ENCODE assay signal across 7 cellular contexts in the genomic region with DNA sequence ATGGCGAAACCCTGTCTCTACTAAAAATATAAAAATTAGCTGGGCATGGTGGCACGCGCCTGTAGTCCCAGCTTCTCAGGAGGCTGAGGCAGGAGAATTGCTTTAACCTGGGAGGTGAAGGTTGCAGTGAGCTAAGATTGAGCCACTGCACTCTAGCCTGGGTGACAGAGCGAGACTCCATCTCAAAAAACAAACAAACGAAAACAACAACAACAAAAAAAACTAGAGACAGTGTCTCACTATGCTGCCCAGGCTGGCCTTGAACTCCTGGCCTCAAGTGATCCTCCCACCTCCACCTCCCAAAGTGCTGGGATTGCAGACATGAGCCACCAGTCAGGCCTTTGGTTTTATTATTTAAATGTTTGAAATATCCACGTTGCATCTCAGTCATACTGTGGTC. TPM values are rescaled to one million over a fixed set of nuclear protein-coding genes. Genes with fewer than 3 reads are reported as not detected.
DNase-seq lines count a peak whose midpoint lies in the region; ATAC-seq, FAIRE-seq and TF ChIP-seq lines count a peak whose summit lies in the region.
"Not testable (repeated sequence)": the region's sequence is repeated elsewhere in the genome, so short reads cannot be mapped to it uniquely, and the experiment has no call there.

No MANE protein-coding gene starts in this region.

- not testable (repeated sequence) for H3K9me2 ChIP-seq in Loucy (replicated peaks; ENCODE audit: low read depth, low read length)

- not testable (repeated sequence) for H3F3A ChIP-seq in Loucy (ENCODE audit: low read depth); smooth muscle cell (ENCODE audit: low read depth)

- TF ChIP-seq RAD21 in GM12878 (IDR thresholded peaks at IDR 0.05; ENCODE audit: insufficient read depth, low read depth, low read length): not testable (repeated sequence)

- SMC1A ChIA-PET in GM12878 (lab: Charles Lee; ENCODE audit: uncharacterized antibody, unreplicated experiment): interaction anchor here (0.8 to 3.3 kb wide), 9 partner anchors 17 to 53 kb away, joined by 3 to 14 read pairs (median 3); no protein-coding TSS in a partner anchor

- not testable (repeated sequence) for H3K9me3 Mint-ChIP-seq in CD4-positive, alpha-beta T cell; neural crest cell
- H3K9me3 Mint-ChIP-seq in glutamatergic neuron (ENCODE audit: unreplicated experiment): peaks cover 19% of the 10 kb centered on the region

- H3K4me1 Mint-ChIP-seq in CD4-positive, alpha-beta T cell (ENCODE audit: low read depth): peaks cover 74% of the 10 kb centered on the region
- H3K4me1 Mint-ChIP-seq in glutamatergic neuron (ENCODE audit: low read depth, unreplicated experiment): peaks cover 44% of the 10 kb centered on the region
- H3K4me1 Mint-ChIP-seq in neural crest cell: peaks cover 43% of the 10 kb centered on the region

- H4K20me1 ChIP-seq in Loucy (ENCODE audit: insufficient read depth, low read length, poor library complexity, severe bottlenecking) (peaks cover 60% of the 10 kb centered on the region), smooth muscle cell (ENCODE audit: low read depth) (peaks cover 75% of the 10 kb centered on the region)
- not testable (repeated sequence) for H4K20me1 ChIP-seq in GM12878 (ENCODE audit: control insufficient read depth, insufficient read depth)

- WGBS in GM12878 (ENCODE audit: insufficient coverage, insufficient replicate concordance, low lambda C conversion rate, missing lambda C conversion rate): 80% methylated on average over 6 of the region's 6 CpGs
- WGBS in smooth muscle cell (ENCODE audit: low lambda C conversion rate): 93% methylated on average over 6 of the region's 6 CpGs

- BruUV-seq in GM12878 (replicated peaks; lab: Mats Ljungman, UMichigan): not testable (repeated sequence)

- POLR2A ChIA-PET in CD4-positive, alpha-beta T cell (lab: Charles Lee): interaction anchor here (0.8 to 13.4 kb wide), 3 partner anchors 27 to 93 kb away, joined by 3 to 311 read pairs (median 5); partner anchors contain the start of genes NMB and SEC11A
- POLR2A ChIA-PET in GM12878 (lab: Charles Lee): interaction anchor here (0.6 to 1.6 kb wide), 3 partner anchors 17 to 36 kb away, joined by 3 to 9 read pairs (median 7); partner anchors contain the start of gene SEC11A

- H3K9ac ChIP-seq in Loucy (ENCODE audit: low read depth, low read length, poor library complexity, severe bottlenecking): peak overlapping the region; percentile 47
- H3K9ac ChIP-seq in GM12878 (ENCODE audit: control insufficient read depth, insufficient read depth, low read length); smooth muscle cell (ENCODE audit: low read depth): not testable (repeated sequence)

- ATAC-seq in CD4-positive, alpha-beta T cell (ENCODE audit: poor library complexity); GM12878: not testable (repeated sequence)

- not testable (repeated sequence) for H3K36me3 ChIP-seq in Loucy (ENCODE audit: insufficient read depth, low read length); GM12878 (ENCODE audit: control insufficient read depth in 2 of 2, insufficient read depth in 2 of 2, low read length in 1 of 2); smooth muscle cell (ENCODE audit: low read depth)
- peaks cover 37% of the 10 kb centered on the region for H3K36me3 ChIP-seq in WERI-Rb-1

- H2AFZ ChIP-seq in Loucy (ENCODE audit: low read length); GM12878 (ENCODE audit: control insufficient read depth, low read depth, low read length); smooth muscle cell (ENCODE audit: low read depth): not testable (repeated sequence)

- TF ChIP-seq EP300 in GM12878 (IDR thresholded peaks at IDR 0.05; ENCODE audit: borderline replicate concordance in 1 of 2, control insufficient read depth in 1 of 2, low read depth in 2 of 2, low read length in 2 of 2): not testable (repeated sequence)

- H3K4me1 ChIP-seq in Loucy (ENCODE audit: insufficient read depth, low read length, poor library complexity, severe bottlenecking) (peaks cover 56% of the 10 kb centered on the region), GM12878 (ENCODE audit: control insufficient read depth, insufficient read depth, low read length) (peaks cover 15% of the 10 kb centered on the region), smooth muscle cell (ENCODE audit: low read depth) (peaks cover 18% of the 10 kb centered on the region)

- H3K4me2 ChIP-seq in Loucy (ENCODE audit: low read depth, low read length, poor library complexity, severe bottlenecking): peak overlapping the region; percentile 83
- H3K4me2 ChIP-seq in GM12878 (ENCODE audit: control insufficient read depth, insufficient read depth): peak overlapping the region; percentile 71; the same call in 1 of the 2 replicates
- H3K4me2 ChIP-seq in smooth muscle cell: peak overlapping the region; percentile 19

- H3K9me3 ChIP-seq in CD4-positive, alpha-beta T cell (ENCODE audit: control insufficient read depth, low read length); Loucy (ENCODE audit: insufficient read depth, low read depth, low read length); WERI-Rb-1 (ENCODE audit: severe bottlenecking); GM12878 (replicated peaks; ENCODE audit: control insufficient read depth, insufficient read depth, low read length); smooth muscle cell (replicated peaks; ENCODE audit: low read depth): not testable (repeated sequence)

- RAD21 ChIA-PET in GM12878 (lab: Charles Lee; ENCODE audit: unreplicated experiment): interaction anchor here (0.6 to 4.4 kb wide), 8 partner anchors 16 to 152 kb away, joined by 3 to 31 read pairs (median 3); partner anchors contain the start of genes SEC11A and WDR73

- intact Hi-C loops in CD4-positive, alpha-beta T cell (cut with DNase I, micrococcal nuclease): not testable (repeated sequence)
- intact Hi-C loops in GM12878 (cut with micrococcal nuclease; ENCODE audit: unreplicated experiment): loop anchor here (5.0 kb wide), 1 partner anchor 149 kb away; the partner anchor contains the start of gene ZSCAN2

- peak overlapping the region; percentile 25 for H3K27ac Mint-ChIP-seq in CD4-positive, alpha-beta T cell
- not testable (repeated sequence) for H3K27ac Mint-ChIP-seq in glutamatergic neuron (ENCODE audit: unreplicated experiment); neural crest cell (ENCODE audit: unreplicated experiment)

- not testable (repeated sequence) for DNase-seq in CD4-positive, alpha-beta T cell; WERI-Rb-1; GM12878 (ENCODE audit: low read depth, low spot score); glutamatergic neuron; neural crest cell (ENCODE audit: low read depth, low spot score); smooth muscle cell (lab: John Stamatoyannopoulos, UW; ENCODE audit: unreplicated experiment)

- not testable (repeated sequence) for H3K27me3 Mint-ChIP-seq in CD4-positive, alpha-beta T cell; neural crest cell (ENCODE audit: low read depth)
- peaks cover 13% of the 10 kb centered on the region for H3K27me3 Mint-ChIP-seq in glutamatergic neuron (ENCODE audit: unreplicated experiment)

- TF ChIP-seq CTCF in CD4-positive, alpha-beta T cell (IDR thresholded peaks at IDR 0.05); Loucy (conservative IDR thresholded peaks at IDR 0.05; ENCODE audit: low read length); WERI-Rb-1 (IDR thresholded peaks at IDR 0.05; ENCODE audit: low read depth, low read length); GM12878 (IDR thresholded peaks at IDR 0.05 in 2 of 3, conservative IDR thresholded peaks at IDR 0.05 in 1 of 3; ENCODE audit: control insufficient read depth in 2 of 3, extremely low read depth in 1 of 3, insufficient read depth in 1 of 3, low read depth in 3 of 3, low read length in 3 of 3); glutamatergic neuron (IDR thresholded peaks at IDR 0.05; ENCODE audit: partially characterized antibody, unreplicated experiment); neural crest cell (conservative IDR thresholded peaks at IDR 0.05); smooth muscle cell (IDR thresholded peaks at IDR 0.05; ENCODE audit: borderline replicate concordance, insufficient read depth, poor library complexity, severe bottlenecking): not testable (repeated sequence)

- not testable (repeated sequence) for H3K27ac ChIP-seq in CD4-positive, alpha-beta T cell (ENCODE audit: low read depth, low read length); GM12878 (ENCODE audit: control insufficient read depth, insufficient read depth)
- H3K27ac ChIP-seq in WERI-Rb-1: 0 out of 2 replicates have a peak overlapping the region, but pooled peaks have one; percentile 99
- peak overlapping the region; percentile 30 for H3K27ac ChIP-seq in smooth muscle cell (ENCODE audit: low read depth)

- not testable (repeated sequence) for TF ChIP-seq POLR2A in GM12878 (IDR thresholded peaks at IDR 0.05; ENCODE audit: low read depth, low read length)

- peaks cover 43% of the 10 kb centered on the region for H3K36me3 Mint-ChIP-seq in CD4-positive, alpha-beta T cell (ENCODE audit: low read depth)
- not testable (repeated sequence) for H3K36me3 Mint-ChIP-seq in glutamatergic neuron (ENCODE audit: unreplicated experiment); neural crest cell (ENCODE audit: low read depth)

- in situ Hi-C loops in GM12878 (cut with MboI): not testable (repeated sequence)

- H3K79me2 ChIP-seq in Loucy (ENCODE audit: insufficient read depth, low read length) (peaks cover 90% of the 10 kb centered on the region), GM12878 (ENCODE audit: control insufficient read depth, insufficient read depth, low read length) (peaks cover 83% of the 10 kb centered on the region), smooth muscle cell (ENCODE audit: low read depth) (peaks cover 80% of the 10 kb centered on the region)

- FAIRE-seq in GM12878 (lab: Jason Lieb, UNC): not testable (repeated sequence)

- peak overlapping the region; percentile 55 for H3K4me3 ChIP-seq in Loucy (ENCODE audit: low read length, poor library complexity, severe bottlenecking)
- not testable (repeated sequence) for H3K4me3 ChIP-seq in WERI-Rb-1 (ENCODE audit: low read depth, low read length); smooth muscle cell
- peak overlapping the region; percentile 4; the same call in 1 of the 2 replicates for H3K4me3 ChIP-seq in GM12878

- H3K27me3 ChIP-seq in CD4-positive, alpha-beta T cell (ENCODE audit: control insufficient read depth, insufficient read depth, low read length); Loucy (ENCODE audit: insufficient read depth, low read length, poor library complexity, severe bottlenecking); WERI-Rb-1 (ENCODE audit: insufficient read depth, low read depth, severe bottlenecking); GM12878 (replicated peaks in 1 of 2; ENCODE audit: control insufficient read depth in 2 of 2, insufficient read depth in 2 of 2, low read length in 1 of 2); smooth muscle cell (ENCODE audit: low read depth): not testable (repeated sequence)

- CTCF ChIA-PET in CD4-positive, alpha-beta T cell (lab: Charles Lee): interaction anchor here (0.8 to 1.1 kb wide), 3 partner anchors 12 to 35 kb away, joined by 3 to 5 read pairs (median 3); no protein-coding TSS in a partner anchor
- CTCF ChIA-PET in GM12878 (lab: Yijun Ruan, JAX): interaction anchor here (0.7 to 1.8 kb wide), 11 partner anchors 11 to 187 kb away, joined by 3 to 9 read pairs (median 3); partner anchors contain the start of gene WDR73

- peak overlapping the region; percentile 57 for H3K4me3 Mint-ChIP-seq in CD4-positive, alpha-beta T cell
- H3K4me3 Mint-ChIP-seq in glutamatergic neuron (ENCODE audit: unreplicated experiment) (peak overlapping the region; percentile 75), neural crest cell (peak overlapping the region; percentile 2)

RNA-seq across cellular contexts. Expression of gene ZNF592, which starts 3.3 kb away (rescaled TPM):
- 10 to 100 TPM; 37.5 to 38.2 TPM for total RNA-seq in CD4-positive, alpha-beta T cell
- 28.8 and 30.6 TPM in 2 replicates for total RNA-seq in GM12878 (2013; cell fraction: nucleolus; rRNA removed)
- total RNA-seq in GM12878 (2014; rRNA removed) (6.7 and 8.2 TPM in 2 replicates), GM12878 (2014; rRNA removed; fragmentation: Illumina TruSeq; extraction: Trizol) (7.0 and 7.8 TPM in 2 replicates), GM12878 (2021) (20.3 and 23.7 TPM in 2 replicates), glutamatergic neuron (ENCODE audit: unreplicated experiment) (42.3 TPM), neural crest cell (34.7 and 35.7 TPM in 2 replicates), smooth muscle cell (7.7 and 10.7 TPM in 2 replicates)
- 6.0 TPM for polyA plus RNA-seq in GM12878 (2011; ENCODE audit: low read depth)
- polyA plus RNA-seq in GM12878 (2011; rRNA removed) (3.5 and 6.9 TPM in 2 replicates), GM12878 (2014; fragmentation: Illumina TruSeq; extraction: Trizol) (10.9 and 14.4 TPM in 2 replicates), GM12878 (2014; fragmentation: Nextera tagmentation; extraction: Ambion mirVana) (1 to 10 TPM in 1 of 2 experiments, under 1 TPM in 1; 0.95 to 1.3 TPM), GM12878 (2014; rRNA removed) (13.5 and 16.0 TPM in 2 replicates), GM12878 (2016; fragmentation: Nextera tagmentation; extraction: Ambion mirVana) (10 to 100 TPM in 1 of 2 experiments, 1 to 10 TPM in 1; 9.0 to 10.7 TPM), smooth muscle cell (10.8 and 15.7 TPM in 2 replicates)
- polyA plus RNA-seq in GM12878 (2011; cell fraction: cytosol; rRNA removed): 9.1 and 10.4 TPM in 2 replicates
- 18.4 and 19.5 TPM in 2 replicates for polyA plus RNA-seq in GM12878 (2011; cell fraction: nucleus; rRNA removed)
- polyA plus RNA-seq in GM12878 (2012): 8.6 and 9.8 TPM in 2 replicates
- 9.6 and 12.7 TPM in 2 replicates for polyA minus RNA-seq in GM12878 (2011; rRNA and poly(A)+ RNA removed)
- 7.6 and 8.3 TPM in 2 replicates for polyA minus RNA-seq in GM12878 (2011; cell fraction: cytosol; rRNA and poly(A)+ RNA removed)
- polyA minus RNA-seq in GM12878 (2011; cell fraction: nucleus; rRNA and poly(A)+ RNA removed): 6.0 and 12.9 TPM in 2 replicates

RNA-seq across cellular contexts. Expression of gene SEC11A, which starts 35.8 kb away (rescaled TPM):
- total RNA-seq in CD4-positive, alpha-beta T cell: 10 to 100 TPM; 44.1 to 47.0 TPM
- 39.4 and 44.8 TPM in 2 replicates for total RNA-seq in GM12878 (2013; cell fraction: nucleolus; rRNA removed)
- 99.2 and 137 TPM in 2 replicates for total RNA-seq in GM12878 (2014; rRNA removed)
- total RNA-seq in GM12878 (2014; rRNA removed; fragmentation: Illumina TruSeq; extraction: Trizol): 137 and 141 TPM in 2 replicates
- total RNA-seq in GM12878 (2021): 106 and 109 TPM in 2 replicates
- 96.8 TPM for polyA plus RNA-seq in GM12878 (2011; ENCODE audit: low read depth)
- polyA plus RNA-seq in GM12878 (2011; rRNA removed): 145 and 237 TPM in 2 replicates
- 45.3 and 45.6 TPM in 2 replicates for polyA plus RNA-seq in GM12878 (2011; cell fraction: cytosol; rRNA removed)
- 28.1 and 37.8 TPM in 2 replicates for polyA plus RNA-seq in GM12878 (2011; cell fraction: nucleus; rRNA removed)
- 129 and 139 TPM in 2 replicates for polyA plus RNA-seq in GM12878 (2012)
- polyA plus RNA-seq in GM12878 (2014; fragmentation: Illumina TruSeq; extraction: Trizol): 153 and 210 TPM in 2 replicates
- polyA plus RNA-seq in GM12878 (2014; fragmentation: Nextera tagmentation; extraction: Ambion mirVana): 100 to 1,000 TPM; 132 to 152 TPM
- polyA plus RNA-seq in GM12878 (2014; rRNA removed): 149 and 159 TPM in 2 replicates
- 100 to 1,000 TPM; 131 to 147 TPM for polyA plus RNA-seq in GM12878 (2016; fragmentation: Nextera tagmentation; extraction: Ambion mirVana)
- 46.0 and 48.4 TPM in 2 replicates for polyA minus RNA-seq in GM12878 (2011; rRNA and poly(A)+ RNA removed)
- 20.2 and 26.7 TPM in 2 replicates for polyA minus RNA-seq in GM12878 (2011; cell fraction: cytosol; rRNA and poly(A)+ RNA removed)
- 8.8 and 13.1 TPM in 2 replicates for polyA minus RNA-seq in GM12878 (2011; cell fraction: nucleus; rRNA and poly(A)+ RNA removed)
- total RNA-seq in glutamatergic neuron (ENCODE audit: unreplicated experiment): 84.3 TPM
- 200 and 201 TPM in 2 replicates for total RNA-seq in neural crest cell
- 276 and 305 TPM in 2 replicates for total RNA-seq in smooth muscle cell
- polyA plus RNA-seq in smooth muscle cell: 228 and 236 TPM in 2 replicates

Comparison
In these comparisons a context has a peak if more than half of its experiments do, and no peak if none do; other contexts are left out.
1. H3K4me3 Mint-ChIP-seq: peak in every context shown above with its lines; median percentile 75 in glutamatergic neuron; 57 in CD4-positive, alpha-beta T cell; 2 in neural crest cell.
2. H3K4me2 ChIP-seq: peak in every context shown above with its lines; median percentile 83 in Loucy; 71 in GM12878; 19 in smooth muscle cell.